In genomic region chr15:76942331-76942730, GRCh38 we compare ENCODE assay signal across 1 cellular context.
TF ChIP-seq lines count a peak whose summit lies in the region.

No MANE protein-coding gene starts in this region.

TF ChIP-seq in K562, 482 proteins besides CTCF, POLR2A, EP300 and RAD21:
- TF ChIP-seq KLF1 (tag; IDR thresholded peaks at IDR 0.05) = no peak
- TF ChIP-seq ZNF444 (CRISPR knock-in tag; IDR thresholded peaks at IDR 0.05) = no peak
